In genomic region chr13:51833980-51834379, GRCh38 we compare ENCODE assay signal across 18 cellular contexts. TPM values are rescaled to one million over a fixed set of nuclear protein-coding genes. Genes with fewer than 3 reads are reported as not detected.
A peak's percentile ranks its signal among the peaks of the same experiment; 100 is the strongest.
DNase-seq lines count a peak whose midpoint lies in the region; ATAC-seq and TF ChIP-seq lines count a peak whose summit lies in the region.
"Had no signal": no experiment of that assay in that cellular context is flagged by ENCODE, and none has a peak within 500 bp of the region (broad histone marks: within the 10 kb centered on the region; RNA-seq: fewer than 3 reads in every experiment).

No MANE protein-coding gene starts in this region.

- H3K4me2 ChIP-seq in DOHH2 (ENCODE audit: low read length) (peak overlapping the region; percentile 87), OCI-LY7 (ENCODE audit: low read length) (peak overlapping the region; percentile 77), PC-3 (ENCODE audit: low read length) (no peak overlapping the region)

- POLR2A ChIA-PET in activated naive CD8-positive, alpha-beta T cell treated with anti-CD3 and anti-CD28 coated beads, Interleukin-2, amount 10 ng/mL, durations not matched to agents 7 days and 5 days (lab: Charles Lee): interaction anchor here (0.8 to 1.0 kb wide), 2 partner anchors 8 to 18 kb away, joined by 4 to 6 read pairs; no protein-coding TSS in a partner anchor
- POLR2A ChIA-PET in OCI-LY7 (lab: Charles Lee): interaction anchor here (0.8 to 5.3 kb wide), 6 partner anchors 13 to 390 kb away, joined by 3 to 80 read pairs (median 4); partner anchors contain the start of gene INTS6
- POLR2A ChIA-PET in PC-3 (lab: Charles Lee; ENCODE audit: unreplicated experiment): no interaction called here

- peak overlapping the region; percentile 49 for H3K27ac Mint-ChIP-seq in activated naive CD8-positive, alpha-beta T cell treated with anti-CD3 and anti-CD28 coated beads, Interleukin-2, amount 10 ng/mL, durations not matched to agents 7 days and 5 days
- no peak overlapping the region for H3K27ac Mint-ChIP-seq in activated naive CD8-positive, alpha-beta T cell treated with anti-CD3 and anti-CD28 coated beads for 36 hours
- H3K27ac Mint-ChIP-seq: CD4-positive, alpha-beta memory T cell had no signal

- H3K4me1 ChIP-seq in DOHH2 (ENCODE audit: control insufficient read depth, low read length) (peaks cover 59% of the 10 kb centered on the region), OCI-LY7 (ENCODE audit: insufficient read depth, low read length, poor library complexity, severe bottlenecking) (peaks cover 62% of the 10 kb centered on the region), neutrophil (ENCODE audit: control insufficient read depth in 1 of 2, insufficient read depth in 1 of 2, low read depth in 1 of 2, low read length in 1 of 2) (peaks cover 100% of the 10 kb centered on the region in 2 experiments), PC-3 (ENCODE audit: insufficient read depth, low read length) (no peaks in the 10 kb centered on the region), ascending aorta (no peaks in the 10 kb centered on the region)

- H3K4me3 ChIP-seq in DOHH2 (ENCODE audit: low read length): peak overlapping the region; percentile 58; the same call in 1 of the 2 replicates
- H3K4me3 ChIP-seq in OCI-LY7 (ENCODE audit: low read depth, low read length, poor library complexity, severe bottlenecking): peak overlapping the region; percentile 41
- H3K4me3 ChIP-seq in neutrophil (ENCODE audit: low read depth in 1 of 2, low read length in 1 of 2): no peak overlapping the region
- H3K4me3 ChIP-seq in PC-3 (ENCODE audit: low read length): no peak overlapping the region
- H3K4me3 ChIP-seq in ascending aorta: no peak overlapping the region

- no peaks in the 10 kb centered on the region for H3K36me3 Mint-ChIP-seq in activated naive CD8-positive, alpha-beta T cell treated with anti-CD3 and anti-CD28 coated beads, Interleukin-2, amount 10 ng/mL, durations not matched to agents 7 days and 5 days
- no peaks in the 10 kb centered on the region for H3K36me3 Mint-ChIP-seq in activated naive CD8-positive, alpha-beta T cell treated with anti-CD3 and anti-CD28 coated beads for 36 hours
- H3K36me3 Mint-ChIP-seq: CD4-positive, alpha-beta memory T cell had no signal

- H2AFZ ChIP-seq in OCI-LY7 (ENCODE audit: low read length): no peak overlapping the region; the same call in 1 of the 2 replicates
- no peak overlapping the region for H2AFZ ChIP-seq in PC-3 (ENCODE audit: low read length)

- peaks cover 48% of the 10 kb centered on the region for H3K4me1 Mint-ChIP-seq in activated naive CD8-positive, alpha-beta T cell treated with anti-CD3 and anti-CD28 coated beads, Interleukin-2, amount 10 ng/mL, durations not matched to agents 7 days and 5 days
- H3K4me1 Mint-ChIP-seq in activated naive CD8-positive, alpha-beta T cell treated with anti-CD3 and anti-CD28 coated beads for 36 hours: peaks cover 53% of the 10 kb centered on the region

- H3K9me2 ChIP-seq in DOHH2 (replicated peaks; ENCODE audit: control insufficient read depth, low read length): no peaks in the 10 kb centered on the region
- no peaks in the 10 kb centered on the region for H3K9me2 ChIP-seq in OCI-LY7 (ENCODE audit: insufficient read depth, low read length)
- no peaks in the 10 kb centered on the region for H3K9me2 ChIP-seq in PC-3 (replicated peaks; ENCODE audit: low read length)

- no peaks in the 10 kb centered on the region for H3K27me3 ChIP-seq in DOHH2 (ENCODE audit: control insufficient read depth, low read length)
- no peaks in the 10 kb centered on the region for H3K27me3 ChIP-seq in neutrophil
- no peaks in the 10 kb centered on the region for H3K27me3 ChIP-seq in PC-3 (ENCODE audit: low read length)
- H3K27me3 ChIP-seq in ascending aorta: no peaks in the 10 kb centered on the region

- BruUV-seq in OCI-LY7 (replicated peaks; lab: Mats Ljungman, UMichigan) (no TSS peak), PC-3 (replicated peaks; lab: Mats Ljungman, UMichigan) (no TSS peak)

- H3K9me3 ChIP-seq in DOHH2 (ENCODE audit: control insufficient read depth, insufficient read depth, low read length) (no peaks in the 10 kb centered on the region), OCI-LY7 (ENCODE audit: low read length) (no peaks in the 10 kb centered on the region), neutrophil (no peaks in the 10 kb centered on the region), PC-3 (ENCODE audit: low read length) (no peaks in the 10 kb centered on the region), ascending aorta (no peaks in the 10 kb centered on the region)

- H3K9ac ChIP-seq in PC-3 (ENCODE audit: low read length): no peak overlapping the region

- no peak for ATAC-seq in activated naive CD8-positive, alpha-beta T cell treated with anti-CD3 and anti-CD28 coated beads, Interleukin-2, amount 10 ng/mL, durations not matched to agents 7 days and 5 days (ENCODE audit: low read depth)
- ATAC-seq in PC-3: no peak
- ATAC-seq: HCT116 had no signal

- CTCF ChIA-PET in OCI-LY7 (lab: Charles Lee; ENCODE audit: unreplicated experiment): interaction anchor here (1.0 to 5.7 kb wide), 2 partner anchors 20 to 36 kb away, joined by 4 to 79 read pairs; no protein-coding TSS in a partner anchor
- CTCF ChIA-PET in PC-3 (lab: Charles Lee): no interaction called here

- intact Hi-C loops in OCI-LY7 (cut with micrococcal nuclease; ENCODE audit: unreplicated experiment): no loop called here
- intact Hi-C loops in PC-3 (cut with micrococcal nuclease): no loop called here
- intact Hi-C loops in ascending aorta (cut with DNase I): no loop called here

- H3F3A ChIP-seq in DOHH2 (ENCODE audit: control insufficient read depth, insufficient read depth) (peaks cover 20% of the 10 kb centered on the region), PC-3 (ENCODE audit: low read length, unreplicated experiment) (no peaks in the 10 kb centered on the region)

- DNase-seq in activated naive CD8-positive, alpha-beta T cell treated with anti-CD3 and anti-CD28 coated beads, Interleukin-2, amount 10 ng/mL, durations not matched to agents 7 days and 5 days: no peak
- no peak for DNase-seq in activated naive CD8-positive, alpha-beta T cell treated with anti-CD3 and anti-CD28 coated beads for 36 hours
- no peak for DNase-seq in OCI-LY7 (ENCODE audit: low spot score)
- DNase-seq in PC-3: no peak
- DNase-seq in ascending aorta (ENCODE audit: low spot score in 2 of 2): no peak
- no peak for DNase-seq in NCI-H128 (lab: John Stamatoyannopoulos, UW; ENCODE audit: unreplicated experiment)
- DNase-seq: ACHN; CD4-positive, alpha-beta memory T cell; COR-L47; DND-41; GF-D8 had no signal

- no peak for TF ChIP-seq CTCF in DOHH2 (IDR thresholded peaks at IDR 0.05; ENCODE audit: low read depth, low read length, poor library complexity, severe bottlenecking)
- no peak for TF ChIP-seq CTCF in OCI-LY7 (conservative IDR thresholded peaks at IDR 0.05; ENCODE audit: low read length)
- TF ChIP-seq CTCF in neutrophil (IDR thresholded peaks at IDR 0.05): no peak
- TF ChIP-seq CTCF in PC-3 (conservative IDR thresholded peaks at IDR 0.05; ENCODE audit: low read depth, low read length): no peak
- TF ChIP-seq CTCF in ascending aorta (IDR thresholded peaks at IDR 0.05): no peak

- H3K4me3 Mint-ChIP-seq in activated naive CD8-positive, alpha-beta T cell treated with anti-CD3 and anti-CD28 coated beads, Interleukin-2, amount 10 ng/mL, durations not matched to agents 7 days and 5 days: no peak overlapping the region
- no peak overlapping the region for H3K4me3 Mint-ChIP-seq in activated naive CD8-positive, alpha-beta T cell treated with anti-CD3 and anti-CD28 coated beads for 36 hours
- H3K4me3 Mint-ChIP-seq: CD4-positive, alpha-beta memory T cell had no signal

- no peaks in the 10 kb centered on the region for H3K36me3 ChIP-seq in DOHH2 (ENCODE audit: control insufficient read depth, low read length)
- no peaks in the 10 kb centered on the region for H3K36me3 ChIP-seq in OCI-LY7 (ENCODE audit: insufficient read depth, low read length)
- H3K36me3 ChIP-seq in neutrophil: peaks cover 3% of the 10 kb centered on the region
- H3K36me3 ChIP-seq in PC-3 (ENCODE audit: low read depth, low read length): no peaks in the 10 kb centered on the region
- H3K36me3 ChIP-seq in ascending aorta: no peaks in the 10 kb centered on the region

- H3K79me2 ChIP-seq in DOHH2 (ENCODE audit: control insufficient read depth, low read length): no peaks in the 10 kb centered on the region
- no peaks in the 10 kb centered on the region for H3K79me2 ChIP-seq in OCI-LY7 (ENCODE audit: insufficient read depth, low read depth, low read length)
- H3K79me2 ChIP-seq in PC-3 (ENCODE audit: low read length): no peaks in the 10 kb centered on the region

- no peaks in the 10 kb centered on the region for H3K9me3 Mint-ChIP-seq in activated naive CD8-positive, alpha-beta T cell treated with anti-CD3 and anti-CD28 coated beads, Interleukin-2, amount 10 ng/mL, durations not matched to agents 7 days and 5 days
- H3K9me3 Mint-ChIP-seq in activated naive CD8-positive, alpha-beta T cell treated with anti-CD3 and anti-CD28 coated beads for 36 hours: no peaks in the 10 kb centered on the region
- H3K9me3 Mint-ChIP-seq: CD4-positive, alpha-beta memory T cell had no signal

- H4K20me1 ChIP-seq in DOHH2 (ENCODE audit: control insufficient read depth, insufficient read depth, low read depth, low read length) (no peaks in the 10 kb centered on the region), OCI-LY7 (ENCODE audit: insufficient read depth, low read length) (no peaks in the 10 kb centered on the region), PC-3 (ENCODE audit: low read length) (no peaks in the 10 kb centered on the region)

- no peak overlapping the region for H3K27ac ChIP-seq in DOHH2 (ENCODE audit: low read depth, low read length)
- H3K27ac ChIP-seq in OCI-LY7 (ENCODE audit: low read depth, low read length, poor library complexity, severe bottlenecking): no peak overlapping the region
- H3K27ac ChIP-seq in neutrophil: peak overlapping the region; percentile 97
- no peak overlapping the region for H3K27ac ChIP-seq in PC-3 (ENCODE audit: low read length)
- H3K27ac ChIP-seq in ascending aorta: no peak overlapping the region
- H3K27ac ChIP-seq: C4-2B, HL-60 had no signal

- no peaks in the 10 kb centered on the region for H3K27me3 Mint-ChIP-seq in activated naive CD8-positive, alpha-beta T cell treated with anti-CD3 and anti-CD28 coated beads, Interleukin-2, amount 10 ng/mL, durations not matched to agents 7 days and 5 days
- H3K27me3 Mint-ChIP-seq in activated naive CD8-positive, alpha-beta T cell treated with anti-CD3 and anti-CD28 coated beads for 36 hours: no peaks in the 10 kb centered on the region
- H3K27me3 Mint-ChIP-seq: CD4-positive, alpha-beta memory T cell had no signal

RNA-seq across cellular contexts. Expression of gene TMEM272, which starts 11.0 kb away (rescaled TPM):
- 1 to 10 TPM in 1 of 2 experiments, under 1 TPM in 1; 1.00 to 1.9 TPM for total RNA-seq in activated naive CD8-positive, alpha-beta T cell treated with anti-CD3 and anti-CD28 coated beads, Interleukin-2, amount 10 ng/mL, durations not matched to agents 7 days and 5 days
- 1 to 10 TPM; 1.5 to 1.6 TPM for total RNA-seq in activated naive CD8-positive, alpha-beta T cell treated with anti-CD3 and anti-CD28 coated beads for 36 hours
- 0.41 and 0.75 TPM in 2 replicates for total RNA-seq in OCI-LY7 (2014; rRNA removed; shearing (Covaris generic))
- total RNA-seq in OCI-LY7 (2022) (0.46 and 0.90 TPM in 2 replicates), PC-3 (2014; rRNA removed) (0.06 and 0.07 TPM in 2 replicates), ascending aorta (not detected)
- total RNA-seq: A172, H4 had no signal

RNA-seq across cellular contexts. Expression of gene CCDC70, which starts 27.8 kb away (rescaled TPM):
- total RNA-seq in activated naive CD8-positive, alpha-beta T cell treated with anti-CD3 and anti-CD28 coated beads, Interleukin-2, amount 10 ng/mL, durations not matched to agents 7 days and 5 days: not detected
- total RNA-seq in activated naive CD8-positive, alpha-beta T cell treated with anti-CD3 and anti-CD28 coated beads for 36 hours: under 1 TPM; 0.19 to 0.56 TPM
- total RNA-seq in OCI-LY7 (2014; rRNA removed; shearing (Covaris generic)): not detected in 2 replicates
- total RNA-seq in OCI-LY7 (2022) (not detected in 2 replicates), PC-3 (2014; rRNA removed) (not detected in 2 replicates), ascending aorta (not detected)
- total RNA-seq: A172; CD4-positive, alpha-beta memory T cell; H4 had no signal

RNA-seq across cellular contexts. Expression of gene DHRS12, which starts 30.0 kb away (rescaled TPM):
- 10 to 100 TPM; 12.6 to 13.1 TPM for total RNA-seq in activated naive CD8-positive, alpha-beta T cell treated with anti-CD3 and anti-CD28 coated beads, Interleukin-2, amount 10 ng/mL, durations not matched to agents 7 days and 5 days
- total RNA-seq in activated naive CD8-positive, alpha-beta T cell treated with anti-CD3 and anti-CD28 coated beads for 36 hours: 1 to 10 TPM; 9.7 to 9.9 TPM
- total RNA-seq in OCI-LY7 (2014; rRNA removed; shearing (Covaris generic)): 3.4 and 3.5 TPM in 2 replicates
- 11.9 and 12.5 TPM in 2 replicates for total RNA-seq in OCI-LY7 (2022)
- total RNA-seq in PC-3 (2014; rRNA removed): 1.2 and 2.6 TPM in 2 replicates
- 7.9 TPM for total RNA-seq in ascending aorta

Comparison
In these comparisons a context has a peak if more than half of its experiments do, and no peak if none do; other contexts are left out.
1. H3K4me3 ChIP-seq: peak in DOHH2 (single experiment) and OCI-LY7 (single experiment); none in neutrophil (0 of 2), PC-3 (single experiment) and ascending aorta (0 of 2).